ENCODE assay signal across 11 cellular contexts in genomic region chr1:227824204-227824603, GRCh38. TPM values are rescaled to one million over a fixed set of nuclear protein-coding genes. Genes with fewer than 3 reads are reported as not detected.
"Had no signal": no experiment of that assay in that cellular context is flagged by ENCODE, and none has a peak within 500 bp of the region (broad histone marks: within the 10 kb centered on the region; RNA-seq: fewer than 3 reads in every experiment).

No MANE protein-coding gene starts in this region.

- DNase-seq: GM23248, GOT3, H7, KG1 had no signal

- H3K27ac ChIP-seq: GM23248, HL-60 had no signal

- H3K4me3 ChIP-seq: GM23248, HAP-1 had no signal

- H3K9ac ChIP-seq: GM23248 had no signal

- H3K4me1 ChIP-seq: HAP-1 had no signal

- H3K9me3 ChIP-seq: HAP-1 had no signal

- FAIRE-seq: HepG2 had no signal

- ATAC-seq: HCT116, HepG2 had no signal

- H3K36me3 ChIP-seq: HAP-1 had no signal

- H2AFZ ChIP-seq: GM23248 had no signal

RNA-seq across cellular contexts. Expression of gene PRSS38, which starts 8.7 kb away (rescaled TPM):
- total RNA-seq: GM23248, H4, H7, HepG2, HT1080 had no signal
- polyA plus RNA-seq: GM23248, HepG2, IgD-negative memory B cell had no signal
